In genomic region chr19:58400916-58401824, GRCh38 we compare ENCODE assay signal across 1 cellular context.
TF ChIP-seq lines count a peak whose summit lies in the region.

No MANE protein-coding gene starts in this region.

TF ChIP-seq in HEK293, 187 proteins besides CTCF, POLR2A, EP300 and RAD21 (continued from another document):
- TF ChIP-seq PRDM10 (tag by site-specific recombination; IDR thresholded peaks at IDR 0.05) = peak; percentile 59
- peak; percentile 77 for TF ChIP-seq PATZ1 (tag by site-specific recombination; IDR thresholded peaks at IDR 0.05)
- peak; percentile 68 for TF ChIP-seq KLF1 (tag by site-specific recombination; IDR thresholded peaks at IDR 0.05)
- TF ChIP-seq KLF9 (tag by site-specific recombination; IDR thresholded peaks at IDR 0.05; ENCODE audit: low read depth) = peak; percentile 49; the same call in 1 of the 2 replicates
- TF ChIP-seq ZXDB (tag by site-specific recombination; IDR thresholded peaks at IDR 0.05) = peak; percentile 34; the same call in 1 of the 2 replicates
- TF ChIP-seq ZBTB26 (tag by site-specific recombination; optimal IDR thresholded peaks at IDR 0.05) = peak; percentile 89
- peak; percentile 35; the same call in 1 of the 2 replicates for TF ChIP-seq ZIC2 (tag by site-specific recombination; IDR thresholded peaks at IDR 0.05)
- no peak for TF ChIP-seq ZFP41 (tag by site-specific recombination; IDR thresholded peaks at IDR 0.05; ENCODE audit: borderline replicate concordance)
- peak; percentile 40; the same call in 1 of the 2 replicates for TF ChIP-seq KLF10 (tag by site-specific recombination; IDR thresholded peaks at IDR 0.05)
- TF ChIP-seq ZNF335 (tag by site-specific recombination; conservative IDR thresholded peaks at IDR 0.05) = peak; percentile 57
- TF ChIP-seq ZBTB21 (tag by site-specific recombination; IDR thresholded peaks at IDR 0.05) = no peak
- TF ChIP-seq ZNF530 (tag by site-specific recombination; IDR thresholded peaks at IDR 0.05; ENCODE audit: low read depth) = no peak
- no peak for TF ChIP-seq ZNF362 (tag by site-specific recombination; IDR thresholded peaks at IDR 0.05)
- TF ChIP-seq ZNF596 (tag by site-specific recombination; IDR thresholded peaks at IDR 0.05) = no peak
- TF ChIP-seq SP2 (tag by site-specific recombination; IDR thresholded peaks at IDR 0.05) = peak; percentile 96
- peak; percentile 92 for TF ChIP-seq SP3 (tag by site-specific recombination; IDR thresholded peaks at IDR 0.05)
- TF ChIP-seq ZBTB20 (tag by site-specific recombination; IDR thresholded peaks at IDR 0.05) = 0 out of 2 replicates have a peak, but pooled peaks have one; percentile 9
- TF ChIP-seq ZSCAN30 (tag by site-specific recombination; IDR thresholded peaks at IDR 0.05) = peak; percentile 73
- no peak for TF ChIP-seq BCL11A (tag by site-specific recombination; IDR thresholded peaks at IDR 0.05; ENCODE audit: low read depth)
- no peak for TF ChIP-seq ZNF768 (tag by site-specific recombination; IDR thresholded peaks at IDR 0.05)
- no peak; the same call in 1 of the 2 replicates for TF ChIP-seq ZFHX2 (tag by site-specific recombination; conservative IDR thresholded peaks at IDR 0.05)
- TF ChIP-seq ZNF777 (tag by site-specific recombination; IDR thresholded peaks at IDR 0.05; ENCODE audit: borderline replicate concordance) = peak; percentile 88; the same call in 1 of the 2 replicates
- TF ChIP-seq ZBTB11 (tag by site-specific recombination; conservative IDR thresholded peaks at IDR 0.05; ENCODE audit: low read depth) = peak; percentile 47; the same call in 1 of the 2 replicates
- TF ChIP-seq ZBTB17 (tag by site-specific recombination; IDR thresholded peaks at IDR 0.05) = peak; percentile 87
- TF ChIP-seq ZNF529 (tag by site-specific recombination; IDR thresholded peaks at IDR 0.05; ENCODE audit: insufficient replicate concordance) = no peak
- TF ChIP-seq ZNF138 (tag by site-specific recombination; IDR thresholded peaks at IDR 0.05; ENCODE audit: borderline replicate concordance) = no peak
- TF ChIP-seq ZNF37A (tag by site-specific recombination; IDR thresholded peaks at IDR 0.05) = peak; percentile 75; the same call in 1 of the 2 replicates
- TF ChIP-seq ZNF416 (tag by site-specific recombination; IDR thresholded peaks at IDR 0.05) = no peak
- TF ChIP-seq ZNF580 (tag by site-specific recombination; IDR thresholded peaks at IDR 0.05) = 0 out of 2 replicates have a peak, but pooled peaks have one; percentile 11
- TF ChIP-seq ZNF157 (tag by site-specific recombination; IDR thresholded peaks at IDR 0.05) = no peak
- TF ChIP-seq MYNN (tag by site-specific recombination; IDR thresholded peaks at IDR 0.05; ENCODE audit: borderline replicate concordance) = peak; percentile 83; the same call in 1 of the 2 replicates
- peak; percentile 87 for TF ChIP-seq ZNF341 (tag by site-specific recombination; IDR thresholded peaks at IDR 0.05; ENCODE audit: low read depth)
- peak; percentile 25; the same call in 1 of the 2 replicates for TF ChIP-seq KLF16 (tag by site-specific recombination; IDR thresholded peaks at IDR 0.05)
- no peak for TF ChIP-seq ZNF214 (tag by site-specific recombination; IDR thresholded peaks at IDR 0.05; ENCODE audit: borderline replicate concordance)
- peak; percentile 93 for TF ChIP-seq PBX3 (CRISPR knock-in tag; IDR thresholded peaks at IDR 0.05)
- TF ChIP-seq ZNF510 (tag by site-specific recombination; IDR thresholded peaks at IDR 0.05; ENCODE audit: insufficient replicate concordance) = no peak
- TF ChIP-seq PRDM4 (tag by site-specific recombination; IDR thresholded peaks at IDR 0.05) = peak; percentile 21; the same call in 1 of the 2 replicates
- TF ChIP-seq GFI1B (tag by site-specific recombination; IDR thresholded peaks at IDR 0.05) = no peak
- peak; percentile 34; the same call in 1 of the 2 replicates for TF ChIP-seq SP7 (tag by site-specific recombination; IDR thresholded peaks at IDR 0.05)
- no peak for TF ChIP-seq ZNF155 (tag by site-specific recombination; IDR thresholded peaks at IDR 0.05)
- TF ChIP-seq ZNF776 (tag by site-specific recombination; IDR thresholded peaks at IDR 0.05; ENCODE audit: borderline replicate concordance) = no peak
- peak; percentile 87 for TF ChIP-seq ZNF366 (tag by site-specific recombination; conservative IDR thresholded peaks at IDR 0.05)
- TF ChIP-seq SALL2 (tag by site-specific recombination; IDR thresholded peaks at IDR 0.05; ENCODE audit: borderline replicate concordance) = no peak
- no peak for TF ChIP-seq ZBTB1 (tag by site-specific recombination; IDR thresholded peaks at IDR 0.05)
- TF ChIP-seq ZNF660 (tag by site-specific recombination; IDR thresholded peaks at IDR 0.05) = 0 out of 2 replicates have a peak, but pooled peaks have one; percentile 37
- TF ChIP-seq ZNF692 (tag by site-specific recombination; IDR thresholded peaks at IDR 0.05) = no peak; the same call in none of the 2 replicates
- TF ChIP-seq ZNF629 (tag by site-specific recombination; IDR thresholded peaks at IDR 0.05) = 0 out of 2 replicates have a peak, but pooled peaks have one; percentile 37
- TF ChIP-seq WT1 (tag by site-specific recombination; IDR thresholded peaks at IDR 0.05) = 0 out of 2 replicates have a peak, but pooled peaks have one; percentile 10
- TF ChIP-seq YY1 (tag by site-specific recombination; IDR thresholded peaks at IDR 0.05) = peak; percentile 43; the same call in 1 of the 2 replicates
TF ChIP-seq in HEK293: peak in this region for 33.
